Comparison of ENCODE assay signal across 13 cellular contexts in the genomic region with DNA sequence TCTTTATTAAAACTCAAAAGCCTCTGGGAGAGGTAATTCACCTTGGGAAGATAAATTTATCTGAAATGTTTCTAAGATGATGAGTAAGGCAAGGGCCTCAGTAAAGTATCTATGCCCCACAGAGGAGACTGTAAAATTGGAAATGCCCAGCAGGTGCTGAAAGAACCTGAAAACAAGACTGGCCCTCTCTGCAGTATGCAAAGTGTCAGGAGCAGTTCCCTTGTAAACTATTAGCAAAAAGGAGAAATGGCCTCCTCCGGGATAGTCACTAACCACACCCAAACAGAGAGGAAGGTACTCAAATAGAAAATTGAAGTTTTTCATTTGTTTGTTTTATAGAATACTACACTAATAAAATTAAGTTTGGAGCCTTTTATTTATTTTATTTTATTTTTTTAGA.
DNase-seq lines count a peak whose midpoint lies in the region; ATAC-seq and TF ChIP-seq lines count a peak whose summit lies in the region.
"Had no signal": no experiment of that assay in that cellular context is flagged by ENCODE, and none has a peak within 500 bp of the region (broad histone marks: within the 10 kb centered on the region; RNA-seq: fewer than 3 reads in every experiment).

No MANE protein-coding gene starts in this region.

- no peak for DNase-seq in transverse colon
- no peak for DNase-seq in superior temporal gyrus (ENCODE audit: extremely low spot score)
- no peak for DNase-seq in NCI-H2081 (lab: John Stamatoyannopoulos, UW)
- no peak for DNase-seq in SK-N-SH
- DNase-seq: AML-193, mucosa of descending colon, NCI-H748 treated with DMSO at 0.1 percent for 48 hours, retina had no signal

- H2AFZ ChIP-seq in OCI-LY1 (ENCODE audit: low read length) (peak overlapping the region; percentile 17), SK-N-SH (ENCODE audit: low read depth) (no peak overlapping the region)

- ATAC-seq in GM18861 (IDR thresholded peaks at IDR 0.05; ENCODE audit: unreplicated experiment) (peak; percentile 50), GM21528 (IDR thresholded peaks at IDR 0.05; ENCODE audit: low FRiP score, unreplicated experiment) (peak; percentile 82), HG03108 (IDR thresholded peaks at IDR 0.05; ENCODE audit: unreplicated experiment) (peak; percentile 56)
- ATAC-seq: HCT116, mucosa of descending colon had no signal

- H3K36me3 ChIP-seq in OCI-LY1 (ENCODE audit: insufficient read depth, low read length) (no peaks in the 10 kb centered on the region), transverse colon (no peaks in the 10 kb centered on the region), SK-N-SH (replicated peaks in 1 of 2; ENCODE audit: control insufficient read depth in 1 of 2, insufficient read depth in 2 of 2, low read length in 1 of 2) (no peaks in the 10 kb centered on the region)

- no peak for TF ChIP-seq RAD21 in SK-N-SH (IDR thresholded peaks at IDR 0.05; ENCODE audit: low read length)

- intact Hi-C loops in transverse colon (cut with DNase I; ENCODE audit: low total_unique reads), result no loop called here

- in situ Hi-C loops in transverse colon (cut with MboI; ENCODE audit: low pct_ligation_motif_present in 1 of 4, low pct_unique_long_range_greater_than_20kb in 1 of 4, low sequenced_read_pairs in 3 of 4), result no loop called here

- TF ChIP-seq CTCF in OCI-LY1 (IDR thresholded peaks at IDR 0.05; ENCODE audit: low read length) (peak; percentile 41; the same call in 1 of the 2 replicates), transverse colon (IDR thresholded peaks at IDR 0.05) (no peak), SK-N-SH (IDR thresholded peaks at IDR 0.05) (no peak)

- peak overlapping the region; percentile 96 for H3K27ac ChIP-seq in OCI-LY1 (ENCODE audit: low read depth, low read length, poor library complexity, severe bottlenecking)
- no peak overlapping the region for H3K27ac ChIP-seq in transverse colon
- H3K27ac ChIP-seq in SK-N-SH (ENCODE audit: low read depth in 2 of 2, low read length in 1 of 2), result no peak overlapping the region

- H3K4me1 ChIP-seq in OCI-LY1 (ENCODE audit: insufficient read depth, low read length, severe bottlenecking) (peaks cover 73% of the 10 kb centered on the region), transverse colon (no peaks in the 10 kb centered on the region), SK-N-SH (ENCODE audit: control insufficient read depth in 1 of 2, insufficient read depth in 2 of 2, low read depth in 1 of 2, low read length in 1 of 2) (no peaks in the 10 kb centered on the region; a peak in 1 of 4 replicates)

- 60 to 90% methylated on average over 1 of the region's 1 CpG for WGBS in transverse colon (ENCODE audit: low coverage in 1 of 2), 2 donors
- WGBS in SK-N-SH (ENCODE audit: low lambda C conversion rate), result 58% methylated on average over 1 of the region's 1 CpG

- no peak for TF ChIP-seq POLR2A in transverse colon (IDR thresholded peaks at IDR 0.05)

- H3K27me3 ChIP-seq in OCI-LY1 (ENCODE audit: insufficient read depth, low read length) (no peaks in the 10 kb centered on the region), transverse colon (no peaks in the 10 kb centered on the region), SK-N-SH (ENCODE audit: insufficient read depth) (0 out of 2 replicates have a peak, but pooled peaks cover 3% of the 10 kb centered on the region)

- TF ChIP-seq EP300 in transverse colon (IDR thresholded peaks at IDR 0.05; ENCODE audit: low read depth) (no peak), SK-N-SH (IDR thresholded peaks at IDR 0.05; ENCODE audit: borderline replicate concordance in 1 of 2, low read depth in 1 of 2, low read length in 1 of 2) (no peak)

- POLR2A ChIA-PET in SK-N-SH (lab: Yijun Ruan, JAX), result no interaction called here

- peak overlapping the region; percentile 37 for H3K4me3 ChIP-seq in OCI-LY1 (ENCODE audit: low read depth, low read length, poor library complexity, severe bottlenecking)
- H3K4me3 ChIP-seq in transverse colon, result no peak overlapping the region
- H3K4me3 ChIP-seq in SK-N-SH (ENCODE audit: low read depth in 2 of 2, low read length in 1 of 2), result no peak overlapping the region
- H3K4me3 ChIP-seq: mucosa of descending colon had no signal

- no peaks in the 10 kb centered on the region for H4K20me1 ChIP-seq in OCI-LY1 (ENCODE audit: insufficient read depth, low read length)
- H4K20me1 ChIP-seq in SK-N-SH (ENCODE audit: insufficient read depth), result no peaks in the 10 kb centered on the region

- H3K79me2 ChIP-seq in OCI-LY1 (ENCODE audit: insufficient read depth, low read length), result no peaks in the 10 kb centered on the region
- H3K79me2 ChIP-seq in SK-N-SH (ENCODE audit: insufficient read depth), result no peaks in the 10 kb centered on the region

- H3K4me2 ChIP-seq in OCI-LY1 (ENCODE audit: low read length) (peak overlapping the region; percentile 59), SK-N-SH (no peak overlapping the region)

- H3F3A ChIP-seq in OCI-LY1 (ENCODE audit: insufficient read depth, low read length), result no peaks in the 10 kb centered on the region
- no peaks in the 10 kb centered on the region for H3F3A ChIP-seq in SK-N-SH (replicated peaks; ENCODE audit: insufficient read depth)

- H3K9ac ChIP-seq in OCI-LY1 (ENCODE audit: low read length) (peak overlapping the region; percentile 47), SK-N-SH (no peak overlapping the region)

- CTCF ChIA-PET in SK-N-SH (lab: Yijun Ruan, JAX), result interaction anchor here (1.9 kb wide), 1 partner anchor 28 kb away, joined by 5 read pairs; no protein-coding TSS in a partner anchor

- no peaks in the 10 kb centered on the region for H3K9me3 ChIP-seq in OCI-LY1 (ENCODE audit: low read length)
- H3K9me3 ChIP-seq in transverse colon, result no peaks in the 10 kb centered on the region
- no peaks in the 10 kb centered on the region for H3K9me3 ChIP-seq in SK-N-SH
- H3K9me3 ChIP-seq: mucosa of descending colon had no signal

- H3K9me2 ChIP-seq in OCI-LY1 (ENCODE audit: low read depth, low read length), result no peaks in the 10 kb centered on the region
- no peaks in the 10 kb centered on the region for H3K9me2 ChIP-seq in SK-N-SH

TF ChIP-seq in SK-N-SH, 30 proteins besides CTCF, POLR2A, EP300 and RAD21:
- TF ChIP-seq RCOR1 (IDR thresholded peaks at IDR 0.05; ENCODE audit: low read length) (no peak), TAF1 (IDR thresholded peaks at IDR 0.05; ENCODE audit: borderline replicate concordance, low read depth, low read length) (no peak), EZH2phosphoT487 (IDR thresholded peaks at IDR 0.05; ENCODE audit: borderline replicate concordance, low read depth) (no peak), GATA2 (CRISPR knock-in tag; IDR thresholded peaks at IDR 0.05) (no peak)
